Comparison of ENCODE assay signal across 21 cellular contexts in genomic region chr22:36308880-36309279, GRCh38. TPM values are rescaled to one million over a fixed set of nuclear protein-coding genes. Genes with fewer than 3 reads are reported as not detected.
A peak's percentile ranks its signal among the peaks of the same experiment; 100 is the strongest.
DNase-seq lines count a peak whose midpoint lies in the region; ATAC-seq and TF ChIP-seq lines count a peak whose summit lies in the region.
"Had no signal": no experiment of that assay in that cellular context is flagged by ENCODE, and none has a peak within 500 bp of the region (broad histone marks: within the 10 kb centered on the region; RNA-seq: fewer than 3 reads in every experiment).

No MANE protein-coding gene starts in this region.

- no peak for TF ChIP-seq POLR2A in esophagus muscularis mucosa (IDR thresholded peaks at IDR 0.05; ENCODE audit: low read depth)

- H3K4me3 ChIP-seq in esophagus muscularis mucosa = no peak overlapping the region
- H3K4me3 ChIP-seq: ascending aorta had no signal

- no peaks in the 10 kb centered on the region for H3K9me3 Mint-ChIP-seq in activated CD8-positive, alpha-beta memory T cell treated with anti-CD3 and anti-CD28 coated beads, Interleukin-2, amount 10 ng/mL, durations not matched to agents 7 days and 5 days (ENCODE audit: low read depth)
- H3K9me3 Mint-ChIP-seq in activated CD8-positive, alpha-beta T cell treated with anti-CD3 and anti-CD28 coated beads, Interleukin-2, amount 10 ng/mL, durations not matched to agents 7 days and 5 days (ENCODE audit: insufficient read depth) = no peaks in the 10 kb centered on the region
- no peaks in the 10 kb centered on the region for H3K9me3 Mint-ChIP-seq in stimulated activated effector memory CD8-positive, alpha-beta T cell treated with anti-CD3 and anti-CD28 coated beads, Interleukin-12 subunit alpha, Interleukin-12 subunit beta, amount 100 ng/mL, for 72 hours
- H3K9me3 Mint-ChIP-seq: stimulated activated naive CD8-positive, alpha-beta T cell treated with anti-CD3 and anti-CD28 coated beads, Interleukin-15, amount 100 ng/mL, for 72 hours had no signal

- H3K27me3 Mint-ChIP-seq in activated CD8-positive, alpha-beta memory T cell treated with anti-CD3 and anti-CD28 coated beads, Interleukin-2, amount 10 ng/mL, durations not matched to agents 7 days and 5 days = no peaks in the 10 kb centered on the region
- H3K27me3 Mint-ChIP-seq in activated CD8-positive, alpha-beta T cell treated with anti-CD3 and anti-CD28 coated beads, Interleukin-2, amount 10 ng/mL, durations not matched to agents 7 days and 5 days (ENCODE audit: low read depth) = no peaks in the 10 kb centered on the region
- H3K27me3 Mint-ChIP-seq: stimulated activated naive CD8-positive, alpha-beta T cell treated with anti-CD3 and anti-CD28 coated beads, Interleukin-15, amount 100 ng/mL, for 72 hours had no signal

- H3K36me3 Mint-ChIP-seq in activated CD8-positive, alpha-beta memory T cell treated with anti-CD3 and anti-CD28 coated beads, Interleukin-2, amount 10 ng/mL, durations not matched to agents 7 days and 5 days = peaks cover 75% of the 10 kb centered on the region
- peaks cover 77% of the 10 kb centered on the region for H3K36me3 Mint-ChIP-seq in activated CD8-positive, alpha-beta T cell treated with anti-CD3 and anti-CD28 coated beads, Interleukin-2, amount 10 ng/mL, durations not matched to agents 7 days and 5 days (ENCODE audit: low read depth)
- peaks cover 100% of the 10 kb centered on the region for H3K36me3 Mint-ChIP-seq in stimulated activated effector memory CD8-positive, alpha-beta T cell treated with anti-CD3 and anti-CD28 coated beads, Interleukin-12 subunit alpha, Interleukin-12 subunit beta, amount 100 ng/mL, for 72 hours

- H3K4me1 Mint-ChIP-seq in activated CD8-positive, alpha-beta memory T cell treated with anti-CD3 and anti-CD28 coated beads, Interleukin-2, amount 10 ng/mL, durations not matched to agents 7 days and 5 days = peaks cover 5% of the 10 kb centered on the region
- H3K4me1 Mint-ChIP-seq in activated CD8-positive, alpha-beta T cell treated with anti-CD3 and anti-CD28 coated beads, Interleukin-2, amount 10 ng/mL, durations not matched to agents 7 days and 5 days (ENCODE audit: low read depth) = peaks cover 5% of the 10 kb centered on the region
- H3K4me1 Mint-ChIP-seq in stimulated activated effector memory CD8-positive, alpha-beta T cell treated with anti-CD3 and anti-CD28 coated beads, Interleukin-12 subunit alpha, Interleukin-12 subunit beta, amount 100 ng/mL, for 72 hours = peaks cover 20% of the 10 kb centered on the region

- CTCF ChIA-PET in activated CD8-positive, alpha-beta memory T cell treated with anti-CD3 and anti-CD28 coated beads, Interleukin-2, amount 10 ng/mL, durations not matched to agents 7 days and 5 days (lab: Charles Lee) = no interaction called here
- CTCF ChIA-PET in activated CD8-positive, alpha-beta T cell treated with anti-CD3 and anti-CD28 coated beads, Interleukin-2, amount 10 ng/mL, durations not matched to agents 7 days and 5 days (lab: Charles Lee) = no interaction called here

- 66% methylated on average over 17 of the region's 17 CpGs for WGBS in esophagus muscularis mucosa

- H3K4me1 ChIP-seq in esophagus muscularis mucosa = peaks cover 0 to 49% (median 36%) of the 10 kb centered on the region in 4 donors

- H3K36me3 ChIP-seq in esophagus muscularis mucosa = peaks cover 96 to 100% (median 100%) of the 10 kb centered on the region in 4 donors

- TF ChIP-seq EP300 in esophagus muscularis mucosa (IDR thresholded peaks at IDR 0.05) = no peak

- no peak overlapping the region for H3K4me3 Mint-ChIP-seq in activated CD8-positive, alpha-beta memory T cell treated with anti-CD3 and anti-CD28 coated beads, Interleukin-2, amount 10 ng/mL, durations not matched to agents 7 days and 5 days
- H3K4me3 Mint-ChIP-seq in activated CD8-positive, alpha-beta T cell treated with anti-CD3 and anti-CD28 coated beads, Interleukin-2, amount 10 ng/mL, durations not matched to agents 7 days and 5 days = no peak overlapping the region
- H3K4me3 Mint-ChIP-seq in stimulated activated effector memory CD8-positive, alpha-beta T cell treated with anti-CD3 and anti-CD28 coated beads, Interleukin-12 subunit alpha, Interleukin-12 subunit beta, amount 100 ng/mL, for 72 hours = no peak overlapping the region
- H3K4me3 Mint-ChIP-seq: stimulated activated naive CD8-positive, alpha-beta T cell treated with anti-CD3 and anti-CD28 coated beads, Interleukin-15, amount 100 ng/mL, for 72 hours had no signal

- DNase-seq in activated CD8-positive, alpha-beta memory T cell treated with anti-CD3 and anti-CD28 coated beads, Interleukin-2, amount 10 ng/mL, durations not matched to agents 7 days and 5 days = no peak
- no peak for DNase-seq in activated CD8-positive, alpha-beta memory T cell treated with anti-CD3 and anti-CD28 coated beads, Interleukin-2, amount 50 U/mL, for 48 hours
- no peak for DNase-seq in activated CD8-positive, alpha-beta T cell treated with anti-CD3 and anti-CD28 coated beads, Interleukin-2, amount 10 ng/mL, durations not matched to agents 7 days and 5 days
- DNase-seq in esophagus muscularis mucosa (ENCODE audit: extremely low spot score) (no peak), DMS114 treated with DMSO at 0.1 percent for 48 hours (lab: John Stamatoyannopoulos, UW; ENCODE audit: unreplicated experiment) (no peak), NCI-H1092 (lab: John Stamatoyannopoulos, UW) (no peak), GM10266 (ENCODE audit: extremely low spot score) (no peak)
- no peak for DNase-seq in stimulated activated effector memory CD8-positive, alpha-beta T cell treated with anti-CD3 and anti-CD28 coated beads, Interleukin-12 subunit alpha, Interleukin-12 subunit beta, amount 100 ng/mL, for 72 hours (ENCODE audit: low spot score in 2 of 2)
- DNase-seq: activated CD4-positive, alpha-beta T cell treated with anti-CD3 and anti-CD28 coated beads, Interleukin-2, amount 50 U/mL, for 48 hours; cerebellar nuclear complex; effector CD8-positive, alpha-beta T cell; glutamatergic neuron; GOT3; left ventricle myocardium superior; NCI-H1417; NCI-H526 treated with DMSO at 0.1 percent for 48 hours; Right ventricle myocardium superior; stimulated activated naive CD8-positive, alpha-beta T cell treated with anti-CD3 and anti-CD28 coated beads, Interleukin-15, amount 100 ng/mL, for 72 hours; SW 1271 had no signal

- no peaks in the 10 kb centered on the region for H3K9me3 ChIP-seq in esophagus muscularis mucosa
- H3K9me3 ChIP-seq: ascending aorta had no signal

- ATAC-seq in activated CD8-positive, alpha-beta memory T cell treated with anti-CD3 and anti-CD28 coated beads, Interleukin-2, amount 10 ng/mL, durations not matched to agents 7 days and 5 days = no peak
- ATAC-seq in activated CD8-positive, alpha-beta T cell treated with anti-CD3 and anti-CD28 coated beads, Interleukin-2, amount 10 ng/mL, durations not matched to agents 7 days and 5 days = no peak
- no peak for ATAC-seq in stimulated activated effector memory CD8-positive, alpha-beta T cell treated with anti-CD3 and anti-CD28 coated beads, Interleukin-12 subunit alpha, Interleukin-12 subunit beta, amount 100 ng/mL, for 72 hours
- ATAC-seq: left ventricle myocardium superior; sciatic nerve; stimulated activated naive CD8-positive, alpha-beta T cell treated with anti-CD3 and anti-CD28 coated beads, Interleukin-15, amount 100 ng/mL, for 72 hours had no signal

- peak overlapping the region; percentile 78 to 89 (median 84) for H3K27ac ChIP-seq in esophagus muscularis mucosa (replicated peaks in 1 of 4)

- intact Hi-C loops in esophagus muscularis mucosa (cut with DNase I) = no loop called here

- POLR2A ChIA-PET in activated CD8-positive, alpha-beta T cell treated with anti-CD3 and anti-CD28 coated beads, Interleukin-2, amount 10 ng/mL, durations not matched to agents 7 days and 5 days (lab: Charles Lee) = no interaction called here

- no peaks in the 10 kb centered on the region for H3K27me3 ChIP-seq in esophagus muscularis mucosa
- H3K27me3 ChIP-seq: ascending aorta had no signal

- H3K27ac Mint-ChIP-seq in activated CD8-positive, alpha-beta memory T cell treated with anti-CD3 and anti-CD28 coated beads, Interleukin-2, amount 10 ng/mL, durations not matched to agents 7 days and 5 days = peak overlapping the region; percentile 38
- H3K27ac Mint-ChIP-seq in activated CD8-positive, alpha-beta T cell treated with anti-CD3 and anti-CD28 coated beads, Interleukin-2, amount 10 ng/mL, durations not matched to agents 7 days and 5 days = peak overlapping the region; percentile 50
- H3K27ac Mint-ChIP-seq in stimulated activated effector memory CD8-positive, alpha-beta T cell treated with anti-CD3 and anti-CD28 coated beads, Interleukin-12 subunit alpha, Interleukin-12 subunit beta, amount 100 ng/mL, for 72 hours = peak overlapping the region; percentile 87

- no peak for TF ChIP-seq CTCF in esophagus muscularis mucosa (IDR thresholded peaks at IDR 0.05)
- TF ChIP-seq CTCF in GM10266 (IDR thresholded peaks at IDR 0.05; ENCODE audit: control insufficient read depth, insufficient read depth, low read depth, missing control alignments) = no peak

RNA-seq across cellular contexts. Expression of gene APOL1, which starts 55.9 kb away (rescaled TPM):
- 10 to 100 TPM; 55.6 to 61.6 TPM for total RNA-seq in activated CD8-positive, alpha-beta memory T cell treated with anti-CD3 and anti-CD28 coated beads, Interleukin-2, amount 10 ng/mL, durations not matched to agents 7 days and 5 days
- total RNA-seq in activated CD8-positive, alpha-beta T cell treated with anti-CD3 and anti-CD28 coated beads, Interleukin-2, amount 10 ng/mL, durations not matched to agents 7 days and 5 days = 10 to 100 TPM; 37.4 to 38.2 TPM
- total RNA-seq in esophagus muscularis mucosa = 10 to 100 TPM; 19.0 to 48.8 (median 28.0) TPM
